Comparison of ENCODE assay signal across 13 cellular contexts in genomic region chr4:7642764-7643495, GRCh38.
DNase-seq lines count a peak whose midpoint lies in the region; TF ChIP-seq lines count a peak whose summit lies in the region.
"Had no signal": no experiment of that assay in that cellular context is flagged by ENCODE, and none has a peak within 500 bp of the region (broad histone marks: within the 10 kb centered on the region; RNA-seq: fewer than 3 reads in every experiment).

No MANE protein-coding gene starts in this region.

- intact Hi-C loops in thyroid gland (cut with DNase I) (no loop called here), testis (cut with DNase I; ENCODE audit: low total_unique reads) (no loop called here)

- POLR2A ChIA-PET in HEK293T (lab: Yijun Ruan, JAX), result no interaction called here

- H3K9me3 ChIP-seq in BLaER1 treated with 17β-estradiol and CSF1 and Interleukin-3, amounts not matched to agents 10 nM and 100 nM (replicated peaks in 1 of 11), result peaks cover 32 to 43% (median 38%) of the 10 kb centered on the region in 11 experiments
- H3K9me3 ChIP-seq in thyroid gland, result no peaks in the 10 kb centered on the region
- H3K9me3 ChIP-seq in testis, result no peaks in the 10 kb centered on the region

- DNase-seq in cerebellar cortex (ENCODE audit: low spot score) (peak; percentile 9), medulla oblongata (ENCODE audit: extremely low spot score) (peak; percentile 40), thyroid gland (peak; percentile 38 to 42), testis (no peak), DMS53 treated with DMSO at 0.1 percent for 48 hours (lab: John Stamatoyannopoulos, UW; ENCODE audit: unreplicated experiment) (no peak), HEK293T (ENCODE audit: extremely low spot score) (no peak)
- DNase-seq: 8988T; AML-193; Caco-2; CD8-positive, alpha-beta memory T cell; GM23248; IMR-90 had no signal

- TF ChIP-seq CTCF in thyroid gland (IDR thresholded peaks at IDR 0.05), result no peak
- no peak for TF ChIP-seq CTCF in testis (IDR thresholded peaks at IDR 0.05)

- peaks cover 0 to 3% (median 0%) of the 10 kb centered on the region in 11 experiments; a peak in 1 of 22 replicates for H4K20me1 ChIP-seq in BLaER1 treated with 17β-estradiol and CSF1 and Interleukin-3, amounts not matched to agents 10 nM and 100 nM

- CTCF ChIA-PET in HEK293T (lab: Yijun Ruan, JAX), result interaction anchor here (0.9 kb wide), 1 partner anchor 8 kb away, joined by 3 read pairs; no protein-coding TSS in a partner anchor

- TF ChIP-seq POLR2A in thyroid gland (IDR thresholded peaks at IDR 0.05), result no peak
- TF ChIP-seq POLR2A in testis (IDR thresholded peaks at IDR 0.05), result no peak

- H3K27ac ChIP-seq in BLaER1 treated with 17β-estradiol and CSF1 and Interleukin-3, amounts not matched to agents 10 nM and 100 nM, result no peak overlapping the region
- H3K27ac ChIP-seq in thyroid gland (no peak overlapping the region), testis (no peak overlapping the region)
- H3K27ac ChIP-seq: GM23248 had no signal

- peaks cover 0 to 8% (median 0%) of the 10 kb centered on the region in 11 experiments; a peak in 2 of 22 replicates for H3K27me3 ChIP-seq in BLaER1 treated with 17β-estradiol and CSF1 and Interleukin-3, amounts not matched to agents 10 nM and 100 nM
- H3K27me3 ChIP-seq in thyroid gland (no peaks in the 10 kb centered on the region), testis (no peaks in the 10 kb centered on the region)

- peaks cover 0 to 31% (median 8%) of the 10 kb centered on the region in 11 experiments; a peak in 9 of 22 replicates for H3K36me3 ChIP-seq in BLaER1 treated with 17β-estradiol and CSF1 and Interleukin-3, amounts not matched to agents 10 nM and 100 nM
- no peaks in the 10 kb centered on the region for H3K36me3 ChIP-seq in thyroid gland
- no peaks in the 10 kb centered on the region for H3K36me3 ChIP-seq in testis (ENCODE audit: low read depth, missing control alignments)

- H3K4me1 ChIP-seq in BLaER1 treated with 17β-estradiol and CSF1 and Interleukin-3, amounts not matched to agents 10 nM and 100 nM, result peaks cover 40 to 73% (median 54%) of the 10 kb centered on the region in 10 experiments
- peaks cover 0 to 9% of the 10 kb centered on the region in 2 donors for H3K4me1 ChIP-seq in thyroid gland
- no peaks in the 10 kb centered on the region for H3K4me1 ChIP-seq in testis
- H3K4me1 ChIP-seq: Caco-2 had no signal

- peak overlapping the region in 7 of 11 experiments; percentile 3 to 75 (median 28); a peak in 8 of 22 replicates for H3K4me2 ChIP-seq in BLaER1 treated with 17β-estradiol and CSF1 and Interleukin-3, amounts not matched to agents 10 nM and 100 nM

- no peak overlapping the region; a peak in 2 of 22 replicates for H3K9ac ChIP-seq in BLaER1 treated with 17β-estradiol and CSF1 and Interleukin-3, amounts not matched to agents 10 nM and 100 nM
- H3K9ac ChIP-seq: GM23248 had no signal

- no peak overlapping the region for H3K4me3 ChIP-seq in BLaER1 treated with 17β-estradiol and CSF1 and Interleukin-3, amounts not matched to agents 10 nM and 100 nM
- H3K4me3 ChIP-seq in thyroid gland (replicated peaks in 1 of 3) (no peak overlapping the region), testis (no peak overlapping the region)
- H3K4me3 ChIP-seq: GM23248 had no signal

- WGBS in thyroid gland, 2 donors, result 30 to 36% methylated on average over 8 of the region's 8 CpGs
- 62 to 73% methylated on average over 8 of the region's 8 CpGs for WGBS in testis, 2 donors

TF ChIP-seq in HEK293T, 16 proteins besides CTCF, POLR2A, EP300 and RAD21:
- TF ChIP-seq ZNF384 (IDR thresholded peaks at IDR 0.05) (no peak), LEF1 (IDR thresholded peaks at IDR 0.05; ENCODE audit: borderline replicate concordance) (no peak), NFRKB (IDR thresholded peaks at IDR 0.05) (no peak), BHLHE40 (IDR thresholded peaks at IDR 0.05; ENCODE audit: borderline replicate concordance) (no peak), ELF4 (IDR thresholded peaks at IDR 0.05) (no peak), FOXK2 (IDR thresholded peaks at IDR 0.05) (no peak)

Comparison
In these comparisons a context has a peak if more than half of its experiments do, and no peak if none do; other contexts are left out.
1. DNase-seq: peak in cerebellar cortex (single experiment), medulla oblongata (single experiment) and thyroid gland (2 of 2); none in testis (single experiment), DMS53 treated with DMSO at 0.1 percent for 48 hours (single experiment) and HEK293T (single experiment).